Comparison of ENCODE assay signal across 7 cellular contexts in the genomic region with DNA sequence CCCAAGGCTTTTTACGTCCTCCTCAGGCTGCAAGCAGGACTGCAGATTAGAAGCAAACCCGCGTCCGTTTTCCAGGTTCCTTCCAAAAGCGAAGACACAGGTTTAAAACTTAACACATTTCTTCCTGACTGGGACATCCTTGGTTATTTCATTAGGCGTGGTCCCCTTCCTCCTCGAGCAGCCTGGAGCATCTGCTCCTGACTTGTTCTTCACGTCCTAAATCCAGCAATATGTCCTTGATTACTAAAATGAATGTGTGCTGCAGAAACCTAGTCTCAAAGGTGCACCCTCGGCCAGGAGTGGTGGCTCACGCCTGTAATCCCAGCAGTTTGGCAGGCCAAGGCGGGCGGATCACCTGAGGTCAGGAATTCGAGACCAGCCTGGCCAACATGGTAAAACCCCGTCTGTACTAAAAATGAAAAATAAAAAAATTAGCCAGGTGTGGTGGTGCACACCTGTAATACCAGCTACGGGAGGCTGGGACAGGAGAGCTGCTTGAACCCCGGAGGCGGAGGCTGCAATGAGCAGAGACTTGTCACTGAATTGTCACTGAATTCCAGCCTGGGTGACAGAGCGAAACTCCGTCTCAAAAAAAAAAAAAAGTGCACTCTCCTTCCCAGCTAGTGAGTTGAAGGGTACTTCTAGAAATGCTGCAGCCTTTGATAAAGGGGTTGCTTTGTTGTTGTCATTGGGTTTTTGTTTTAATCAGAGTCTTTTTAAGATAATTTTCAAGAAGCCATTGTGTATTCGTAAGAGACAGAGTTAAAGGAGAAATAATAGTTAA. TPM values are rescaled to one million over a fixed set of nuclear protein-coding genes. Genes with fewer than 3 reads are reported as not detected.
DNase-seq lines count a peak whose midpoint lies in the region; ATAC-seq and TF ChIP-seq lines count a peak whose summit lies in the region.

No MANE protein-coding gene starts in this region.

- peaks cover 2% of the 10 kb centered on the region for H3K27me3 Mint-ChIP-seq in activated naive CD8-positive, alpha-beta T cell

- H3K36me3 Mint-ChIP-seq in activated naive CD8-positive, alpha-beta T cell = no peaks in the 10 kb centered on the region

- no peaks in the 10 kb centered on the region for H3K36me3 ChIP-seq in HEK293 (ENCODE audit: control insufficient read depth in 2 of 2, insufficient read depth in 1 of 2, low read length in 2 of 2)
- H3K36me3 ChIP-seq in iPS-20b (ENCODE audit: insufficient read depth, low read depth, low read length) = no peaks in the 10 kb centered on the region
- H3K36me3 ChIP-seq in stomach = no peaks in the 10 kb centered on the region

- WGBS in stomach, 5 donors = 31 to 33% (median 31%) methylated on average over 20 of the region's 20 CpGs

- TF ChIP-seq CTCF in HEK293 (tag by site-specific recombination; IDR thresholded peaks at IDR 0.05) = no peak
- no peak for TF ChIP-seq CTCF in stomach (IDR thresholded peaks at IDR 0.05)

- POLR2A ChIA-PET in HEK293 (lab: Yijun Ruan, JAX) = no interaction called here

- CTCF ChIA-PET in HEK293 (lab: Yijun Ruan, JAX) = interaction anchor here (0.5 to 1.2 kb wide), 4 partner anchors 38 to 314 kb away, joined by 4 to 6 read pairs (median 4); no protein-coding TSS in a partner anchor

- H3K4me3 Mint-ChIP-seq in activated naive CD8-positive, alpha-beta T cell = peak overlapping the region; percentile 79

- no peak for TF ChIP-seq POLR2A in stomach (IDR thresholded peaks at IDR 0.05)

- no peak overlapping the region for H3K27ac Mint-ChIP-seq in activated naive CD8-positive, alpha-beta T cell

- no peaks in the 10 kb centered on the region for H3K9me3 ChIP-seq in HEK293 (ENCODE audit: control insufficient read depth, insufficient read depth, low read depth, low read length)
- H3K9me3 ChIP-seq in iPS-20b (ENCODE audit: insufficient read depth, low read depth, low read length) = no peaks in the 10 kb centered on the region
- no peaks in the 10 kb centered on the region for H3K9me3 ChIP-seq in stomach

- H3K27ac ChIP-seq in HEK293 (ENCODE audit: extremely low read depth, low read depth, low read length) (no peak overlapping the region; the same call in 1 of the 2 replicates), iPS-20b (ENCODE audit: low read length) (no peak overlapping the region), stomach (peak overlapping the region; percentile 36 to 96 (median 44))

- H3K27me3 ChIP-seq in iPS-20b (ENCODE audit: insufficient read depth, low read length) (0 out of 2 replicates have a peak, but pooled peaks cover 5% of the 10 kb centered on the region), stomach (no peaks in the 10 kb centered on the region)

- TF ChIP-seq EP300 in stomach (IDR thresholded peaks at IDR 0.05) = no peak

- intact Hi-C loops in stomach (cut with DNase I; ENCODE audit: low total_unique reads) = loop anchor here (10.0 kb wide), 1 partner anchor 97 kb away; no protein-coding TSS in a partner anchor

- H3K9me3 Mint-ChIP-seq in activated naive CD8-positive, alpha-beta T cell (ENCODE audit: low read depth) = no peaks in the 10 kb centered on the region

- DNase-seq in stomach (no peak), NCI-H1417 treated with DMSO at 0.1 percent for 48 hours (lab: John Stamatoyannopoulos, UW) (no peak)
- DNase-seq in activated CD8-positive, alpha-beta memory T cell treated with anti-CD3 and anti-CD28 coated beads for 24 hours = no peak

- peaks cover 18% of the 10 kb centered on the region for H3K4me1 ChIP-seq in HEK293 (ENCODE audit: control insufficient read depth, insufficient read depth, low read length)
- H3K4me1 ChIP-seq in iPS-20b (ENCODE audit: insufficient read depth, low read length) = peaks cover 33% of the 10 kb centered on the region; the same call in 1 of the 2 replicates
- H3K4me1 ChIP-seq in stomach = peaks cover 14 to 41% (median 37%) of the 10 kb centered on the region in 4 donors

- ATAC-seq in GM18511 (IDR thresholded peaks at IDR 0.05; ENCODE audit: unreplicated experiment) = no peak

- H3K4me3 ChIP-seq in HEK293 (ENCODE audit: low read depth, low read length) (peak overlapping the region; percentile 35), iPS-20b (ENCODE audit: low read length) (peak overlapping the region; percentile 76), stomach (peak overlapping the region; percentile 46 to 98 (median 94))

- peaks cover 43% of the 10 kb centered on the region for H3K4me1 Mint-ChIP-seq in activated naive CD8-positive, alpha-beta T cell (ENCODE audit: low read depth)

- H3K9ac ChIP-seq in iPS-20b (ENCODE audit: low read depth, low read length) = peak overlapping the region; percentile 72; the same call in 1 of the 2 replicates

TF ChIP-seq in HEK293, 187 proteins besides CTCF, POLR2A, EP300 and RAD21 (continues in another document):
- TF ChIP-seq, protein P1, sequence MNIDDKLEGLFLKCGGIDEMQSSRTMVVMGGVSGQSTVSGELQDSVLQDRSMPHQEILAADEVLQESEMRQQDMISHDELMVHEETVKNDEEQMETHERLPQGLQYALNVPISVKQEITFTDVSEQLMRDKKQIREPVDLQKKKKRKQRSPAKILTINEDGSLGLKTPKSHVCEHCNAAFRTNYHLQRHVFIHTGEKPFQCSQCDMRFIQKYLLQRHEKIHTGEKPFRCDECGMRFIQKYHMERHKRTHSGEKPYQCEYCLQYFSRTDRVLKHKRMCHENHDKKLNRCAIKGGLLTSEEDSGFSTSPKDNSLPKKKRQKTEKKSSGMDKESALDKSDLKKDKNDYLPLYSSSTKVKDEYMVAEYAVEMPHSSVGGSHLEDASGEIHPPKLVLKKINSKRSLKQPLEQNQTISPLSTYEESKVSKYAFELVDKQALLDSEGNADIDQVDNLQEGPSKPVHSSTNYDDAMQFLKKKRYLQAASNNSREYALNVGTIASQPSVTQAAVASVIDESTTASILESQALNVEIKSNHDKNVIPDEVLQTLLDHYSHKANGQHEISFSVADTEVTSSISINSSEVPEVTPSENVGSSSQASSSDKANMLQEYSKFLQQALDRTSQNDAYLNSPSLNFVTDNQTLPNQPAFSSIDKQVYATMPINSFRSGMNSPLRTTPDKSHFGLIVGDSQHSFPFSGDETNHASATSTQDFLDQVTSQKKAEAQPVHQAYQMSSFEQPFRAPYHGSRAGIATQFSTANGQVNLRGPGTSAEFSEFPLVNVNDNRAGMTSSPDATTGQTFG (tag by site-specific recombination; IDR thresholded peaks at IDR 0.05; ENCODE audit: borderline replicate concordance) = no peak
- TF ChIP-seq ZNF747 (tag by site-specific recombination; IDR thresholded peaks at IDR 0.05) = no peak
- no peak for TF ChIP-seq KLF7 (tag by site-specific recombination; IDR thresholded peaks at IDR 0.05; ENCODE audit: borderline replicate concordance)
- TF ChIP-seq PRDM1 (tag by site-specific recombination; IDR thresholded peaks at IDR 0.05) = no peak
- no peak for TF ChIP-seq ZNF146 (tag by site-specific recombination; IDR thresholded peaks at IDR 0.05)
- TF ChIP-seq, protein P2, sequence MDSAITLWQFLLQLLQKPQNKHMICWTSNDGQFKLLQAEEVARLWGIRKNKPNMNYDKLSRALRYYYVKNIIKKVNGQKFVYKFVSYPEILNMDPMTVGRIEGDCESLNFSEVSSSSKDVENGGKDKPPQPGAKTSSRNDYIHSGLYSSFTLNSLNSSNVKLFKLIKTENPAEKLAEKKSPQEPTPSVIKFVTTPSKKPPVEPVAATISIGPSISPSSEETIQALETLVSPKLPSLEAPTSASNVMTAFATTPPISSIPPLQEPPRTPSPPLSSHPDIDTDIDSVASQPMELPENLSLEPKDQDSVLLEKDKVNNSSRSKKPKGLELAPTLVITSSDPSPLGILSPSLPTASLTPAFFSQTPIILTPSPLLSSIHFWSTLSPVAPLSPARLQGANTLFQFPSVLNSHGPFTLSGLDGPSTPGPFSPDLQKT (IDR thresholded peaks at IDR 0.05; ENCODE audit: borderline replicate concordance, low read depth, low read length) = no peak
- peak; percentile 17; the same call in 1 of the 2 replicates for TF ChIP-seq ZBTB17 (tag by site-specific recombination; IDR thresholded peaks at IDR 0.05)
- TF ChIP-seq, protein P3, sequence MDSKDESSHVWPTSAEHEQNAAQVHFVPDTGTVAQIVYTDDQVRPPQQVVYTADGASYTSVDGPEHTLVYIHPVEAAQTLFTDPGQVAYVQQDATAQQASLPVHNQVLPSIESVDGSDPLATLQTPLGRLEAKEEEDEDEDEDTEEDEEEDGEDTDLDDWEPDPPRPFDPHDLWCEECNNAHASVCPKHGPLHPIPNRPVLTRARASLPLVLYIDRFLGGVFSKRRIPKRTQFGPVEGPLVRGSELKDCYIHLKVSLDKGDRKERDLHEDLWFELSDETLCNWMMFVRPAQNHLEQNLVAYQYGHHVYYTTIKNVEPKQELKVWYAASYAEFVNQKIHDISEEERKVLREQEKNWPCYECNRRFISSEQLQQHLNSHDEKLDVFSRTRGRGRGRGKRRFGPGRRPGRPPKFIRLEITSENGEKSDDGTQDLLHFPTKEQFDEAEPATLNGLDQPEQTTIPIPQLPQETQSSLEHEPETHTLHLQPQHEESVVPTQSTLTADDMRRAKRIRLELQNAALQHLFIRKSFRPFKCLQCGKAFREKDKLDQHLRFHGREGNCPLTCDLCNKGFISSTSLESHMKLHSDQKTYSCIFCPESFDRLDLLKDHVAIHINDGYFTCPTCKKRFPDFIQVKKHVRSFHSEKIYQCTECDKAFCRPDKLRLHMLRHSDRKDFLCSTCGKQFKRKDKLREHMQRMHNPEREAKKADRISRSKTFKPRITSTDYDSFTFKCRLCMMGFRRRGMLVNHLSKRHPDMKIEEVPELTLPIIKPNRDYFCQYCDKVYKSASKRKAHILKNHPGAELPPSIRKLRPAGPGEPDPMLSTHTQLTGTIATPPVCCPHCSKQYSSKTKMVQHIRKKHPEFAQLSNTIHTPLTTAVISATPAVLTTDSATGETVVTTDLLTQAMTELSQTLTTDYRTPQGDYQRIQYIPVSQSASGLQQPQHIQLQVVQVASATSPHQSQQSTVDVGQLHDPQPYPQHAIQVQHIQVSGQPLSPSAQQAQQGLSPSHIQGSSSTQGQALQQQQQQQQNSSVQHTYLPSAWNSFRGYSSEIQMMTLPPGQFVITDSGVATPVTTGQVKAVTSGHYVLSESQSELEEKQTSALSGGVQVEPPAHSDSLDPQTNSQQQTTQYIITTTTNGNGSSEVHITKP (tag by site-specific recombination; IDR thresholded peaks at IDR 0.05) = 0 out of 2 replicates have a peak, but pooled peaks have one; percentile 15
- TF ChIP-seq ZNF521 (tag by site-specific recombination; IDR thresholded peaks at IDR 0.05) = no peak
- TF ChIP-seq ZNF423 (tag by site-specific recombination; IDR thresholded peaks at IDR 0.05) = no peak
- TF ChIP-seq ZNF501 (tag by site-specific recombination; IDR thresholded peaks at IDR 0.05) = no peak

RNA-seq across cellular contexts. Expression of a gene that starts 0.9 kb away (rescaled TPM):
- 100 to 1,000 TPM in 3 of 5 donors, 10 to 100 TPM in 2; 85.8 to 278 (median 101) TPM for total RNA-seq in stomach
- polyA plus RNA-seq in stomach = 10 to 100 TPM; 20.2 to 31.5 (median 21.2) TPM

Comparison
In these comparisons a context has a peak if more than half of its experiments do, and no peak if none do; other contexts are left out.
1. H3K27ac ChIP-seq: peak in stomach (5 of 5); none in HEK293 (single experiment) and iPS-20b (single experiment).
2. H3K4me3 ChIP-seq: peak in every context shown above with its lines; median percentile 94 in stomach; 76 in iPS-20b; 35 in HEK293.